Comparison of ENCODE assay signal across 9 cellular contexts in genomic region chr17:39001703-39002637, GRCh38. TPM values are rescaled to one million over a fixed set of nuclear protein-coding genes. Genes with fewer than 3 reads are reported as not detected.
DNase-seq lines count a peak whose midpoint lies in the region; ATAC-seq and TF ChIP-seq lines count a peak whose summit lies in the region.
"Had no signal": no experiment of that assay in that cellular context is flagged by ENCODE, and none has a peak within 500 bp of the region (broad histone marks: within the 10 kb centered on the region; RNA-seq: fewer than 3 reads in every experiment).

No MANE protein-coding gene starts in this region.

- DNase-seq in OCI-M1 (lab: John Stamatoyannopoulos, UW): peak; percentile 49
- DNase-seq in neural progenitor cell (ENCODE audit: low spot score): no peak
- DNase-seq in DMS 273 (lab: John Stamatoyannopoulos, UW; ENCODE audit: unreplicated experiment): no peak

- peak overlapping the region; percentile 54 for H2AFZ ChIP-seq in neural progenitor cell (replicated peaks)

- TF ChIP-seq CTCF in neural progenitor cell (IDR thresholded peaks at IDR 0.05): no peak

- H3K27ac Mint-ChIP-seq in neural progenitor cell: no peak overlapping the region

- H3K4me3 Mint-ChIP-seq in neural progenitor cell: no peak overlapping the region

- peak overlapping the region in 9 of 11 experiments; percentile 19 to 60 (median 49); a peak in 9 of 22 replicates for H3K27ac ChIP-seq in BLaER1 treated with 17β-estradiol and CSF1 and Interleukin-3, amounts not matched to agents 10 nM and 100 nM
- H3K27ac ChIP-seq in esophagus (ENCODE audit: low read depth in 2 of 2, low read length in 1 of 2) (peak overlapping the region; percentile 79 to 82), neural progenitor cell (no peak overlapping the region)
- H3K27ac ChIP-seq: KMS-11 had no signal

- peak overlapping the region; percentile 34 to 69 (median 54); a peak in 21 of 22 replicates for H3K4me2 ChIP-seq in BLaER1 treated with 17β-estradiol and CSF1 and Interleukin-3, amounts not matched to agents 10 nM and 100 nM
- H3K4me2 ChIP-seq in neural progenitor cell: no peak overlapping the region
- H3K4me2 ChIP-seq: KMS-11 had no signal

- no peaks in the 10 kb centered on the region for H3K4me1 Mint-ChIP-seq in neural progenitor cell

- peaks cover 15% of the 10 kb centered on the region for H3K9me3 Mint-ChIP-seq in neural progenitor cell

- H3K27me3 ChIP-seq in BLaER1 treated with 17β-estradiol and CSF1 and Interleukin-3, amounts not matched to agents 10 nM and 100 nM: no peaks in the 10 kb centered on the region
- H3K27me3 ChIP-seq in esophagus (ENCODE audit: control insufficient read depth in 1 of 2, insufficient read depth in 2 of 2, low read length in 2 of 2) (no peaks in the 10 kb centered on the region), neural progenitor cell (no peaks in the 10 kb centered on the region)

- 29 to 50% methylated on average over 9 of the region's 9 CpGs for WGBS in esophagus, 2 donors

- no peaks in the 10 kb centered on the region; a peak in 2 of 22 replicates for H3K36me3 ChIP-seq in BLaER1 treated with 17β-estradiol and CSF1 and Interleukin-3, amounts not matched to agents 10 nM and 100 nM
- no peaks in the 10 kb centered on the region for H3K36me3 ChIP-seq in esophagus (ENCODE audit: control insufficient read depth in 2 of 2, insufficient read depth in 2 of 2, low read length in 1 of 2)
- H3K36me3 ChIP-seq in neural progenitor cell: no peaks in the 10 kb centered on the region

- H3K9ac ChIP-seq in BLaER1 treated with 17β-estradiol and CSF1 and Interleukin-3, amounts not matched to agents 10 nM and 100 nM: no peak overlapping the region
- H3K9ac ChIP-seq in neural progenitor cell: no peak overlapping the region
- H3K9ac ChIP-seq: KMS-11 had no signal

- peaks cover 15 to 24% (median 19%) of the 10 kb centered on the region in 10 experiments for H3K4me1 ChIP-seq in BLaER1 treated with 17β-estradiol and CSF1 and Interleukin-3, amounts not matched to agents 10 nM and 100 nM
- H3K4me1 ChIP-seq in esophagus (ENCODE audit: control insufficient read depth in 2 of 2, insufficient read depth in 2 of 2, low read length in 1 of 2) (peaks cover 0 to 8% of the 10 kb centered on the region in 2 donors), neural progenitor cell (no peaks in the 10 kb centered on the region)

- H3F3A ChIP-seq in neural progenitor cell (ENCODE audit: low read depth): no peaks in the 10 kb centered on the region

- H4K20me1 ChIP-seq in BLaER1 treated with 17β-estradiol and CSF1 and Interleukin-3, amounts not matched to agents 10 nM and 100 nM: no peaks in the 10 kb centered on the region
- H4K20me1 ChIP-seq in neural progenitor cell (ENCODE audit: low read depth): no peaks in the 10 kb centered on the region

- no peaks in the 10 kb centered on the region for H3K36me3 Mint-ChIP-seq in neural progenitor cell

- ATAC-seq in HG03342 (IDR thresholded peaks at IDR 0.05; ENCODE audit: unreplicated experiment): no peak
- ATAC-seq in HG02759 (IDR thresholded peaks at IDR 0.05; ENCODE audit: unreplicated experiment): no peak
- ATAC-seq in HG03354 (IDR thresholded peaks at IDR 0.05; ENCODE audit: poor library complexity, severe bottlenecking, unreplicated experiment): no peak

- H3K27me3 Mint-ChIP-seq in neural progenitor cell (ENCODE audit: insufficient read depth, low read depth): peaks cover 9% of the 10 kb centered on the region

- H3K4me3 ChIP-seq in BLaER1 treated with 17β-estradiol and CSF1 and Interleukin-3, amounts not matched to agents 10 nM and 100 nM: no peak overlapping the region; a peak in 1 of 20 replicates
- H3K4me3 ChIP-seq in esophagus (ENCODE audit: low read depth in 1 of 2, low read length in 2 of 2): no peak overlapping the region
- no peak overlapping the region for H3K4me3 ChIP-seq in neural progenitor cell

- no peaks in the 10 kb centered on the region for H3K79me2 ChIP-seq in neural progenitor cell (ENCODE audit: low read depth)

- peaks cover 16 to 22% (median 20%) of the 10 kb centered on the region in 11 experiments for H3K9me3 ChIP-seq in BLaER1 treated with 17β-estradiol and CSF1 and Interleukin-3, amounts not matched to agents 10 nM and 100 nM (replicated peaks in 1 of 11)
- H3K9me3 ChIP-seq in esophagus (ENCODE audit: control insufficient read depth in 2 of 2, insufficient read depth in 1 of 2, low read depth in 1 of 2, low read length in 1 of 2): peaks cover 0 to 3% of the 10 kb centered on the region in 2 donors
- H3K9me3 ChIP-seq in neural progenitor cell (ENCODE audit: low read depth): peaks cover 4% of the 10 kb centered on the region

RNA-seq across cellular contexts. Expression of gene FBXO47, which starts 34.8 kb away (rescaled TPM):
- polyA plus RNA-seq in esophagus: not detected
- not detected in 2 replicates for total RNA-seq in neural progenitor cell (ENCODE audit: low replicate concordance)
